ENCODE assay signal across 8 cellular contexts in genomic region chr11:27473017-27473406, GRCh38. TPM values are rescaled to one million over a fixed set of nuclear protein-coding genes. Genes with fewer than 3 reads are reported as not detected.
DNase-seq lines count a peak whose midpoint lies in the region; ATAC-seq, FAIRE-seq and TF ChIP-seq lines count a peak whose summit lies in the region.

No MANE protein-coding gene starts in this region.

- no peak for ATAC-seq in stimulated activated memory B cell treated with anti-CD40 and anti-IgM and Interleukin-4, amounts not matched to agents 10 μg/mL and 1 μg/mL and 100 μg/mL, for 72 hours

- H3K27ac ChIP-seq in ascending aorta (peak overlapping the region; percentile 70 to 92), keratinocyte (ENCODE audit: control insufficient read depth, insufficient read depth, low read length) (peak overlapping the region; percentile 15)

- no peaks in the 10 kb centered on the region for H4K20me1 ChIP-seq in keratinocyte (ENCODE audit: control insufficient read depth, extremely low read depth, insufficient read depth, low read length)

- dilution Hi-C loops in keratinocyte (cut with MboI; ENCODE audit: extremely low pct_ligation_motif_present, low sequenced_read_pairs), result no loop called here

- peak overlapping the region; percentile 54 for H3K27ac Mint-ChIP-seq in stimulated activated memory B cell treated with anti-CD40 and anti-IgM and Interleukin-4, amounts not matched to agents 10 μg/mL and 1 μg/mL and 100 μg/mL, for 72 hours

- H3K4me1 ChIP-seq in ascending aorta (peaks cover 0 to 12% of the 10 kb centered on the region in 2 donors), keratinocyte (ENCODE audit: control insufficient read depth, extremely low read depth, insufficient read depth, low read length) (peaks cover 22% of the 10 kb centered on the region)

- H3K4me1 Mint-ChIP-seq in stimulated activated memory B cell treated with anti-CD40 and anti-IgM and Interleukin-4, amounts not matched to agents 10 μg/mL and 1 μg/mL and 100 μg/mL, for 72 hours, result peaks cover 23% of the 10 kb centered on the region

- no peak overlapping the region for H3K4me3 Mint-ChIP-seq in stimulated activated memory B cell treated with anti-CD40 and anti-IgM and Interleukin-4, amounts not matched to agents 10 μg/mL and 1 μg/mL and 100 μg/mL, for 72 hours

- H3K4me3 ChIP-seq in ascending aorta (peak overlapping the region; percentile 98 to 99), keratinocyte (ENCODE audit: control insufficient read depth in 2 of 3, extremely low read depth in 1 of 3, insufficient read depth in 2 of 3, low read depth in 1 of 3, low read length in 3 of 3) (peak overlapping the region; percentile 53 to 88 (median 77))

- peaks cover 33% of the 10 kb centered on the region for H3K79me2 ChIP-seq in keratinocyte (ENCODE audit: control insufficient read depth, insufficient read depth, low read length)

- peak overlapping the region; percentile 33 for H3K9ac ChIP-seq in keratinocyte (ENCODE audit: control insufficient read depth, extremely low read depth, insufficient read depth, low read length)

- H2AFZ ChIP-seq in keratinocyte (ENCODE audit: control insufficient read depth, low read length), result peak overlapping the region; percentile 77

- H3K9me3 ChIP-seq in ascending aorta (no peaks in the 10 kb centered on the region), keratinocyte (ENCODE audit: control insufficient read depth, low read depth, low read length) (no peaks in the 10 kb centered on the region)

- H3K27me3 ChIP-seq in ascending aorta (no peaks in the 10 kb centered on the region), keratinocyte (ENCODE audit: control insufficient read depth, extremely low read depth, insufficient read depth, low read length) (no peaks in the 10 kb centered on the region)

- DNase-seq in NCI-H2171 treated with DMSO at 0.1 percent for 48 hours (lab: John Stamatoyannopoulos, UW) (peak; percentile 49), NCI-H2171 (lab: John Stamatoyannopoulos, UW) (no peak), ascending aorta (ENCODE audit: low spot score in 2 of 2) (no peak), keratinocyte (ENCODE audit: low read depth, low spot score) (no peak), COR-L47 (lab: John Stamatoyannopoulos, UW) (no peak), C1 segment of cervical spinal cord (lab: John Stamatoyannopoulos, UW) (no peak), NCI-H345 (lab: John Stamatoyannopoulos, UW) (no peak)

- peak; percentile 51 for FAIRE-seq in keratinocyte (lab: Jason Lieb, UNC)

- no peaks in the 10 kb centered on the region for H3K36me3 Mint-ChIP-seq in stimulated activated memory B cell treated with anti-CD40 and anti-IgM and Interleukin-4, amounts not matched to agents 10 μg/mL and 1 μg/mL and 100 μg/mL, for 72 hours

- TF ChIP-seq CTCF in ascending aorta (IDR thresholded peaks at IDR 0.05) (no peak), keratinocyte (optimal IDR thresholded peaks at IDR 0.05 in 1 of 3, IDR thresholded peaks at IDR 0.05 in 1 of 3, conservative IDR thresholded peaks at IDR 0.05 in 1 of 3; ENCODE audit: extremely low read depth in 1 of 3, insufficient read depth in 2 of 3, low read length in 3 of 3) (no peak)

- H3K27me3 Mint-ChIP-seq in stimulated activated memory B cell treated with anti-CD40 and anti-IgM and Interleukin-4, amounts not matched to agents 10 μg/mL and 1 μg/mL and 100 μg/mL, for 72 hours, result no peaks in the 10 kb centered on the region

- H3K9me3 Mint-ChIP-seq in stimulated activated memory B cell treated with anti-CD40 and anti-IgM and Interleukin-4, amounts not matched to agents 10 μg/mL and 1 μg/mL and 100 μg/mL, for 72 hours, result no peaks in the 10 kb centered on the region

- intact Hi-C loops in ascending aorta (cut with DNase I), result loop anchor here (2.0 to 10.0 kb wide), 5 partner anchors 34 to 628 kb away; partner anchors contain the start of genes CCDC34 and LIN7C

- peak overlapping the region; percentile 85 for H3K4me2 ChIP-seq in keratinocyte (ENCODE audit: control insufficient read depth, extremely low read depth, insufficient read depth, low read depth, low read length)

- H3K9me1 ChIP-seq in keratinocyte (ENCODE audit: control insufficient read depth, extremely low read depth, insufficient read depth, low read length), result no peaks in the 10 kb centered on the region

- H3K36me3 ChIP-seq in ascending aorta, result no peaks in the 10 kb centered on the region
- no peaks in the 10 kb centered on the region for H3K36me3 ChIP-seq in keratinocyte (ENCODE audit: control insufficient read depth in 2 of 2, extremely low read depth in 1 of 2, insufficient read depth in 2 of 2, low read length in 2 of 2)

RNA-seq across cellular contexts. Expression of gene LGR4, which starts 0.4 kb away (rescaled TPM):
- 46.8 TPM for total RNA-seq in ascending aorta
- 24.3 to 49.7 TPM (median 35.1 TPM) in 3 replicates for polyA plus RNA-seq in keratinocyte
- 7.3 TPM for polyA plus RNA-seq in keratinocyte (2011; ENCODE audit: low read depth)
- 10.9 and 21.5 TPM in 2 replicates for polyA plus RNA-seq in keratinocyte (2011; cell fraction: cytosol; rRNA removed)
- 48.3 and 61.2 TPM in 2 replicates for polyA plus RNA-seq in keratinocyte (2011; cell fraction: nucleus; rRNA removed)
- polyA plus RNA-seq in keratinocyte (2012; ENCODE audit: low replicate concordance), result 14.8 and 24.7 TPM in 2 replicates
- polyA minus RNA-seq in keratinocyte, result 37.3 to 116 TPM (median 94.5 TPM) in 3 replicates
- 30.1 TPM for polyA minus RNA-seq in keratinocyte (2011; cell fraction: cytosol; rRNA and poly(A)+ RNA removed)
- polyA minus RNA-seq in keratinocyte (2011; cell fraction: nucleus; rRNA and poly(A)+ RNA removed), result 95.4 and 156 TPM in 2 replicates

RNA-seq across cellular contexts. Expression of gene LIN7C, which starts 33.6 kb away (rescaled TPM):
- 15.1 TPM for total RNA-seq in ascending aorta
- polyA plus RNA-seq in keratinocyte, result 12.1 to 27.5 TPM (median 23.0 TPM) in 3 replicates
- 20.4 TPM for polyA plus RNA-seq in keratinocyte (2011; ENCODE audit: low read depth)
- polyA plus RNA-seq in keratinocyte (2011; cell fraction: cytosol; rRNA removed), result 13.2 and 23.7 TPM in 2 replicates
- polyA plus RNA-seq in keratinocyte (2011; cell fraction: nucleus; rRNA removed), result 13.2 and 18.1 TPM in 2 replicates
- polyA plus RNA-seq in keratinocyte (2012; ENCODE audit: low replicate concordance), result 12.8 and 13.6 TPM in 2 replicates
- polyA minus RNA-seq in keratinocyte, result 4.8 to 18.2 TPM (median 8.4 TPM) in 3 replicates
- 18.6 TPM for polyA minus RNA-seq in keratinocyte (2011; cell fraction: cytosol; rRNA and poly(A)+ RNA removed)
- 8.4 and 18.7 TPM in 2 replicates for polyA minus RNA-seq in keratinocyte (2011; cell fraction: nucleus; rRNA and poly(A)+ RNA removed)
